ENCODE assay signal across 22 cellular contexts in the genomic region with DNA sequence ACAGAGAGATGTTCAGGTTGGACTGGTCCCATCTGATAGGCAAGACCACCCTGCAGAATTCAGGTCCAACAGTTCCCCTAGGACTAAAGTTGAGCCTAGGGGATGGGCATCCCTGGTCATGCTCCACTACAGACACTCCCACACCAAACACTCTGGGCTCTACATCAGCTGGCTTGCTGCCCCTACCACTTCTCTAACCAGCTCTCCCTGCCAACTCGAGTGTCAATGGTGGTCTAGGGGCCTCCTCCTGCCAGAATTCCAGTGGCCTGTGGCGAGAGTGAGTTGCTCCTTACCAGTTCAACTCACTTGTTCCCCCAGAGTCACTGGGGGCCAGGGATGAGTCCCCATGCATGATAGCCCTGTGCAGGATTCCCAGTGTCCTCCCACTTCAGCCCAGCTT.
"Had no signal": no experiment of that assay in that cellular context is flagged by ENCODE, and none has a peak within 500 bp of the region (broad histone marks: within the 10 kb centered on the region; RNA-seq: fewer than 3 reads in every experiment).

No MANE protein-coding gene starts in this region.

- H3K36me3 Mint-ChIP-seq: mesothelial cell of epicardium; naive thymus-derived CD4-positive, alpha-beta T cell had no signal

- H3K36me3 ChIP-seq: colonic mucosa, gastroesophageal sphincter, heart left ventricle, left lung, lower lobe of right lung had no signal

- DNase-seq: colonic mucosa; cortex of kidney; effector CD8-positive, alpha-beta T cell; effector memory CD8-positive, alpha-beta T cell; endodermal cell; erythroblast; foreskin keratinocyte; hypothalamus; left cardiac atrium; left ventricle myocardium superior; lower lobe of right lung; mesenchymal stem cell; mucosa of descending colon; naive thymus-derived CD4-positive, alpha-beta T cell had no signal

- H3K9me3 ChIP-seq: colonic mucosa, lower lobe of right lung, mucosa of descending colon had no signal

- H3K27ac ChIP-seq: colonic mucosa, epithelial cell of prostate, foreskin keratinocyte, gastroesophageal sphincter, heart left ventricle, hepatocyte, left lung, lower lobe of right lung had no signal

- H3K4me1 ChIP-seq: colonic mucosa, foreskin keratinocyte, gastroesophageal sphincter, heart left ventricle, left lung, lower lobe of right lung had no signal

- H3K27me3 ChIP-seq: colonic mucosa, foreskin keratinocyte, gastroesophageal sphincter, heart left ventricle, hepatocyte, left lung had no signal

- H3K27me3 Mint-ChIP-seq: dendritic cell treated with granulocyte-macrophage colony-stimulating factor and Interleukin-4, amounts not matched to agents 40 ng/mL and 50 ng/mL, for 4 days; effector memory CD8-positive, alpha-beta T cell had no signal

- H3K4me3 Mint-ChIP-seq: dendritic cell treated with granulocyte-macrophage colony-stimulating factor and Interleukin-4, amounts not matched to agents 40 ng/mL and 50 ng/mL, for 4 days; effector memory CD8-positive, alpha-beta T cell; endodermal cell; mesothelial cell of epicardium; naive thymus-derived CD4-positive, alpha-beta T cell had no signal

- H3K4me1 Mint-ChIP-seq: endodermal cell; mesothelial cell of epicardium; naive thymus-derived CD4-positive, alpha-beta T cell had no signal

- H3K4me3 ChIP-seq: colonic mucosa, gastroesophageal sphincter, heart left ventricle, hepatocyte, left lung, lower lobe of right lung, mucosa of descending colon had no signal

- ATAC-seq: effector memory CD8-positive, alpha-beta T cell; esophagus mucosa; foreskin keratinocyte; gastroesophageal sphincter; heart left ventricle; left cardiac atrium; left lung; left ventricle myocardium superior; lower lobe of right lung; mucosa of descending colon; naive thymus-derived CD4-positive, alpha-beta T cell had no signal

- H3K27ac Mint-ChIP-seq: dendritic cell treated with granulocyte-macrophage colony-stimulating factor and Interleukin-4, amounts not matched to agents 40 ng/mL and 50 ng/mL, for 4 days; effector memory CD8-positive, alpha-beta T cell; endodermal cell; mesothelial cell of epicardium; naive thymus-derived CD4-positive, alpha-beta T cell had no signal
